8 cellular contexts compared by ENCODE assay signal in genomic region chr13:95676775-95677563, GRCh38. TPM values are rescaled to one million over a fixed set of nuclear protein-coding genes. Genes with fewer than 3 reads are reported as not detected.
DNase-seq lines count a peak whose midpoint lies in the region; ATAC-seq and TF ChIP-seq lines count a peak whose summit lies in the region.

Gene DNAJC3 (plus strand): TSS chr13:95677139. CDS start chr13:95677256, 117 bp downstream.

- H3F3A ChIP-seq in SK-N-SH (replicated peaks; ENCODE audit: insufficient read depth) = peaks cover 12% of the 10 kb centered on the region

- peak within 1 kb of the TSS; percentile 100 for H2AFZ ChIP-seq in SK-N-SH (ENCODE audit: low read depth)

- peaks cover 6% of the 10 kb centered on the region in 2 experiments; a peak in 3 of 4 replicates for H3K4me1 ChIP-seq in SK-N-SH (ENCODE audit: control insufficient read depth in 1 of 2, insufficient read depth in 2 of 2, low read depth in 1 of 2, low read length in 1 of 2)
- H3K4me1 ChIP-seq in gastroesophageal sphincter = peaks cover 3 to 53% (median 9%) of the 10 kb centered on the region in 3 donors

- TF ChIP-seq POLR2A in gastroesophageal sphincter (IDR thresholded peaks at IDR 0.05) = peak; percentile 94 to 96

- H3K36me3 ChIP-seq in SK-N-SH (replicated peaks in 1 of 2; ENCODE audit: control insufficient read depth in 1 of 2, insufficient read depth in 2 of 2, low read length in 1 of 2) (peaks cover 2 to 5% of the 10 kb centered on the region in 2 experiments), gastroesophageal sphincter (no peaks in the 10 kb centered on the region)

- H3K9me2 ChIP-seq in SK-N-SH = no peaks in the 10 kb centered on the region

- CTCF ChIA-PET in SK-N-SH (lab: Yijun Ruan, JAX) = interaction anchor here (0.7 to 1.1 kb wide), 5 partner anchors 14 to 157 kb away, joined by 3 to 4 read pairs (median 3); no protein-coding TSS in a partner anchor

- H3K4me3 ChIP-seq in SK-N-SH (ENCODE audit: low read depth in 2 of 2, low read length in 1 of 2) (peak within 1 kb of the TSS; percentile 86 to 96), gastroesophageal sphincter (peak within 1 kb of the TSS; percentile 72 to 91)

- whole genome bisulfite sequencing in SK-N-SH (ENCODE audit: low lambda C conversion rate) = 1% methylated on average over 32 of the region's 89 CpGs
- no CpG with 5 or more reads among the region's 89 CpGs for WGBS in gastroesophageal sphincter (ENCODE audit: low coverage in 1 of 2), 2 donors

- H4K20me1 ChIP-seq in SK-N-SH (ENCODE audit: insufficient read depth) = peaks cover 24% of the 10 kb centered on the region; the same call in 1 of the 2 replicates

- POLR2A ChIA-PET in SK-N-SH (lab: Yijun Ruan, JAX) = interaction anchor here (0.7 to 1.2 kb wide), 3 partner anchors 33 to 123 kb away, joined by 3 to 4 read pairs (median 3); partner anchors contain the start of gene DZIP1

- DNase-seq in GM04504 (ENCODE audit: low read depth) (peak; percentile 95), NCI-H1048 (lab: John Stamatoyannopoulos, UW) (peak; percentile 90), SK-N-SH (peak; percentile 98), non-pigmented ciliary epithelial cell (ENCODE audit: low read depth) (peak; percentile 83), superior temporal gyrus (ENCODE audit: extremely low spot score) (peak; percentile 96)
- DNase-seq in activated naive CD4-positive, alpha-beta T cell treated with anti-CD3 and anti-CD28 coated beads, Interleukin-2, amount 50 U/mL, for 16 hours = peak; percentile 99

- no peak for TF ChIP-seq CTCF in SK-N-SH (IDR thresholded peaks at IDR 0.05)
- peak in 1 of 4 experiments; percentile 4 for TF ChIP-seq CTCF in gastroesophageal sphincter (IDR thresholded peaks at IDR 0.05)

- H3K27ac ChIP-seq in SK-N-SH (ENCODE audit: low read depth in 2 of 2, low read length in 1 of 2) = peak within 1 kb of the TSS; percentile 82 to 94
- peak within 1 kb of the TSS; percentile 83 to 98 (median 94) for H3K27ac ChIP-seq in gastroesophageal sphincter

- H3K4me2 ChIP-seq in SK-N-SH = peak within 1 kb of the TSS; percentile 81

- ATAC-seq in HG02571 (IDR thresholded peaks at IDR 0.05; ENCODE audit: unreplicated experiment) (peak; percentile 96), gastroesophageal sphincter (peak; percentile 98)

- H3K9me3 ChIP-seq in SK-N-SH (peaks cover 5% of the 10 kb centered on the region; the same call in 1 of the 2 replicates), gastroesophageal sphincter (peaks cover 0 to 2% (median 0%) of the 10 kb centered on the region in 3 donors)

- peak within 1 kb of the TSS; percentile 78 for H3K9ac ChIP-seq in SK-N-SH

- H3K79me2 ChIP-seq in SK-N-SH (ENCODE audit: insufficient read depth) = peaks cover 51% of the 10 kb centered on the region

- no peak for TF ChIP-seq RAD21 in SK-N-SH (IDR thresholded peaks at IDR 0.05; ENCODE audit: low read length)

- no peaks in the 10 kb centered on the region for H3K27me3 ChIP-seq in SK-N-SH (ENCODE audit: insufficient read depth)
- no peaks in the 10 kb centered on the region for H3K27me3 ChIP-seq in gastroesophageal sphincter

- no peak for TF ChIP-seq EP300 in SK-N-SH (IDR thresholded peaks at IDR 0.05; ENCODE audit: borderline replicate concordance in 1 of 2, low read depth in 1 of 2, low read length in 1 of 2)
- TF ChIP-seq EP300 in gastroesophageal sphincter (IDR thresholded peaks at IDR 0.05) = no peak

TF ChIP-seq in SK-N-SH, 30 proteins besides CTCF, POLR2A, EP300 and RAD21 (continues in another document):
- TF ChIP-seq GABPA (IDR thresholded peaks at IDR 0.05; ENCODE audit: low read depth) (no peak; the same call in 1 of the 2 replicates), RFX5 (IDR thresholded peaks at IDR 0.05; ENCODE audit: low read length) (peak; percentile 44; the same call in 1 of the 2 replicates), RXRA (IDR thresholded peaks at IDR 0.05; ENCODE audit: borderline replicate concordance, low read depth) (no peak), MEF2A (IDR thresholded peaks at IDR 0.05; ENCODE audit: borderline replicate concordance, low read depth) (no peak), FOXJ3 (CRISPR knock-in tag; IDR thresholded peaks at IDR 0.05) (no peak), PBX3 (IDR thresholded peaks at IDR 0.05) (0 out of 2 replicates have a peak, but pooled peaks have one; percentile 6), TAF1 (IDR thresholded peaks at IDR 0.05; ENCODE audit: borderline replicate concordance, low read depth, low read length) (peak; percentile 81), TCF12 (IDR thresholded peaks at IDR 0.05) (peak; percentile 11; the same call in 1 of the 2 replicates), NFIC (IDR thresholded peaks at IDR 0.05; ENCODE audit: borderline replicate concordance) (no peak), FOXM1 (IDR thresholded peaks at IDR 0.05; ENCODE audit: low read depth) (no peak), USF2 (IDR thresholded peaks at IDR 0.05; ENCODE audit: borderline replicate concordance, low read depth, low read length) (no peak), MAX (IDR thresholded peaks at IDR 0.05; ENCODE audit: low read depth) (peak; percentile 82), USF1 (IDR thresholded peaks at IDR 0.05; ENCODE audit: borderline replicate concordance, low read depth) (peak; percentile 48), CHD2 (IDR thresholded peaks at IDR 0.05; ENCODE audit: low read length, partially characterized antibody) (peak; percentile 41), SMC3 (IDR thresholded peaks at IDR 0.05; ENCODE audit: low read depth, low read length) (no peak), MXI1 (IDR thresholded peaks at IDR 0.05; ENCODE audit: low read depth, low read length) (peak; percentile 94), REST (IDR thresholded peaks at IDR 0.05; ENCODE audit: low read depth, low read length) (0 out of 2 replicates have a peak, but pooled peaks have one; percentile 11), RCOR1 (IDR thresholded peaks at IDR 0.05; ENCODE audit: low read length) (no peak), ELF1 (IDR thresholded peaks at IDR 0.05) (peak; percentile 43; the same call in 1 of the 2 replicates)

RNA-seq across cellular contexts. Expression of gene DNAJC3, which starts in this region (rescaled TPM):
- polyA plus RNA-seq in SK-N-SH (2012; rRNA removed) = 5.8 and 8.2 TPM in 2 replicates
- 8.7 and 9.4 TPM in 2 replicates for polyA plus RNA-seq in SK-N-SH (2012; cell fraction: cytosol; rRNA removed)
- polyA plus RNA-seq in SK-N-SH (2012; cell fraction: nucleus; rRNA removed) = 2.3 and 5.1 TPM in 2 replicates
- total RNA-seq in gastroesophageal sphincter = 10 to 100 TPM; 49.1 to 73.3 (median 53.1) TPM

Comparison
In these comparisons a context has a peak if more than half of its experiments do, and no peak if none do; other contexts are left out.
1. Peak in every context shown above with its lines: DNase-seq, ATAC-seq, H3K4me3 ChIP-seq and H3K27ac ChIP-seq.